In the genomic region with DNA sequence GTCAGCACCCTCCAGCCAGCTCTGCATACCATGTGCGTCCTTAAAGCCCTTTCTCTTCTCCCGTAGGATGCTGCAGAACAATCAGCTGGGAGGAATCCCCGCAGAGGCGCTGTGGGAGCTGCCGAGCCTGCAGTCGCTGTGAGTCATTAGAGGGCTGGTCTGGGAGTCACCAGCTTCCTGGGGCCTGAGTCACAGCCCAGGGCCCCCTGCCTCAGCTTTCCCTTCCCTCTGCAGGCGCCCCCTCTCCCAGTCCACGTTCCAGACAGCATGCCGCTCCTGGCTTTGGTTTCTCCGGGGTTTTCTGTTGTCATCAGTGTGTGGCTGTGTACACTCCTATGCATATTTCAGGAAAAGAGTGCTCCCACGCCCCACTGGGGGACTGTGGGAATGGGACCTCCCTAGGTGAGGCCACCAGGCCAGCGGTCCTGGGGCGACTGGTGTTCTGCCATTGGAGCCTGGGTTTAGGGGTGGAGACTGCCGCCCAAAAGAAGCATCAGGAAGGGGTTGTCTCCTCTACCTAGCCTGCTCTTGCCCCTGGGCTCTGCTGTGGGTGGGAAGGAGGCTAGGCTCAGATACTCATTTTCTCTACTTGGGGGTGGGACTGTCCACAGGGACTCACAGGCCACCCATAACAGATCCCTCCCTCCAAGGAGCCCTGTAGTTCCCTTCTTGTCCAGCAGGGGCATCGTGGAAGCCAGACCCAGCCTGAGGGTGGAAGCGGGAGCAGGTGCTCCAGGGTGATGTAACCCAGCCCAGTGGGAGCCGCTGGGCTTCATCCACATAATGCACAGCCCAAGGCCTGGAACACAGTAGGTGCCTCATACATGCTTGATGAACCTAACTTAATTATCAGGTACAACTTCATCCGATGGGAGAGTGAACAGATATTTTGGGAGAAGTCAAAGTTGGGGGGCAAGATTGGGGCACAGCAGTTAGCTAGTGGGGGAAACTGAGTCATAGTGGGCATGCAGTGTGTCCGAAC, we compare ENCODE assay signal across 8 cellular contexts. TPM values are rescaled to one million over a fixed set of nuclear protein-coding genes. Genes with fewer than 3 reads are reported as not detected.
DNase-seq lines count a peak whose midpoint lies in the region; TF ChIP-seq lines count a peak whose summit lies in the region.

No MANE protein-coding gene starts in this region.

- no peak overlapping the region for H3K4me2 ChIP-seq in parathyroid adenoma (ENCODE audit: low read length)

- no peaks in the 10 kb centered on the region for H3K4me1 ChIP-seq in parathyroid adenoma

- no peaks in the 10 kb centered on the region for H3K79me2 ChIP-seq in parathyroid adenoma

- no peak overlapping the region for H3K27ac ChIP-seq in parathyroid adenoma

- H3K27me3 Mint-ChIP-seq in type B pancreatic cell: peaks cover 23% of the 10 kb centered on the region

- H3K36me3 ChIP-seq in parathyroid adenoma (ENCODE audit: control insufficient read depth, insufficient read depth, low read length): no peaks in the 10 kb centered on the region

- no peaks in the 10 kb centered on the region for H3K27me3 ChIP-seq in parathyroid adenoma (ENCODE audit: control insufficient read depth, insufficient read depth, low read length)

- H3K4me3 ChIP-seq in Jurkat, Clone E6-1 (ENCODE audit: low read length): no peak overlapping the region
- peak overlapping the region; percentile 10 to 12 for H3K4me3 ChIP-seq in foreskin fibroblast (ENCODE audit: low read depth in 1 of 2, low read length in 2 of 2)
- H3K4me3 ChIP-seq in parathyroid adenoma (ENCODE audit: low read depth, low read length): no peak overlapping the region

- peaks cover 6% of the 10 kb centered on the region for H3K4me1 Mint-ChIP-seq in type B pancreatic cell (ENCODE audit: unreplicated experiment)

- DNase-seq in Jurkat, Clone E6-1 (ENCODE audit: low read depth, low spot score): peak; percentile 59
- DNase-seq in RPMI7951 (ENCODE audit: low read depth) (peak; percentile 96), activated T-helper 1 cell treated with Interleukin-2 at 50 U/mL for 16 hours (ENCODE audit: low read depth) (peak; percentile 28), foreskin fibroblast (peak; percentile 92 to 96), type B pancreatic cell (ENCODE audit: extremely low spot score, unreplicated experiment) (no peak), GOT3 (lab: John Stamatoyannopoulos, UW) (no peak)

- H3K27ac Mint-ChIP-seq in type B pancreatic cell: peak overlapping the region; percentile 98

- no peak overlapping the region for H3K9ac ChIP-seq in parathyroid adenoma

- no peak overlapping the region for H2AFZ ChIP-seq in parathyroid adenoma

- H3K9me3 ChIP-seq in parathyroid adenoma (ENCODE audit: control insufficient read depth, low read length): no peaks in the 10 kb centered on the region

- TF ChIP-seq CTCF in GM12872 (IDR thresholded peaks at IDR 0.05; ENCODE audit: insufficient read depth, low read depth, low read length) (peak; percentile 97), foreskin fibroblast (IDR thresholded peaks at IDR 0.05; ENCODE audit: low read depth, low read length) (peak; percentile 88), parathyroid adenoma (IDR thresholded peaks at IDR 0.05) (peak; percentile 75), type B pancreatic cell (conservative IDR thresholded peaks at IDR 0.05) (peak; percentile 88)

- no peaks in the 10 kb centered on the region for H3K9me3 Mint-ChIP-seq in type B pancreatic cell

- no peaks in the 10 kb centered on the region for H3K36me3 Mint-ChIP-seq in type B pancreatic cell

- peak overlapping the region; percentile 77 for H3K4me3 Mint-ChIP-seq in type B pancreatic cell

RNA-seq across cellular contexts. Expression of gene LGR6, which starts 42.5 kb away (rescaled TPM):
- 0.50 TPM for polyA plus RNA-seq in Jurkat, Clone E6-1 (2012; ENCODE audit: insufficient read depth, insufficient read length)
- total RNA-seq in RPMI7951 (2014; rRNA removed; shearing (Covaris generic)): 30.3 and 33.4 TPM in 2 replicates
- 2.8 and 6.9 TPM in 2 replicates for total RNA-seq in type B pancreatic cell (ENCODE audit: low replicate concordance)

Comparison
In these comparisons a context has a peak if more than half of its experiments do, and no peak if none do; other contexts are left out.
1. DNase-seq: peak in Jurkat, Clone E6-1 (single experiment), RPMI7951 (single experiment), activated T-helper 1 cell treated with Interleukin-2 at 50 U/mL for 16 hours (single experiment) and foreskin fibroblast (2 of 2); none in type B pancreatic cell (single experiment) and GOT3 (single experiment).
2. H3K4me3 ChIP-seq: peak in foreskin fibroblast (2 of 2); none in Jurkat, Clone E6-1 (single experiment) and parathyroid adenoma (single experiment).
3. Peak in every context shown above with its lines, with median percentiles within 50 percentile points of each other: CTCF ChIP-seq.